ENCODE assay signal across 1 cellular context in genomic region chr10:35195361-35196306, GRCh38.
TF ChIP-seq lines count a peak whose summit lies in the region.

No MANE protein-coding gene starts in this region.

TF ChIP-seq in A549, 52 proteins besides CTCF, POLR2A, EP300 and RAD21 (continued from another document):
- TF ChIP-seq ATOH8 (CRISPR knock-in tag; IDR thresholded peaks at IDR 0.05; ENCODE audit: low read depth) (no peak), ELK1 (IDR thresholded peaks at IDR 0.05; ENCODE audit: low read depth, low read length) (no peak)
